In genomic region chr14:22549304-22549962, GRCh38 we compare ENCODE assay signal across 13 cellular contexts. TPM values are rescaled to one million over a fixed set of nuclear protein-coding genes. Genes with fewer than 3 reads are reported as not detected.
DNase-seq lines count a peak whose midpoint lies in the region; ATAC-seq and TF ChIP-seq lines count a peak whose summit lies in the region.
"Had no signal": no experiment of that assay in that cellular context is flagged by ENCODE, and none has a peak within 500 bp of the region (broad histone marks: within the 10 kb centered on the region; RNA-seq: fewer than 3 reads in every experiment).

No MANE protein-coding gene starts in this region.

- H3K79me2 ChIP-seq in trophoblast cell (ENCODE audit: control insufficient read depth, insufficient read depth, low read length, poor library complexity), result no peaks in the 10 kb centered on the region
- H3K79me2 ChIP-seq: parathyroid adenoma had no signal

- H3K4ac ChIP-seq in trophoblast cell (ENCODE audit: low read depth, low read length), result no peak overlapping the region

- H3K18ac ChIP-seq in trophoblast cell (ENCODE audit: low read length), result no peak overlapping the region

- H2BK5ac ChIP-seq in trophoblast cell (ENCODE audit: low read depth, low read length, poor library complexity), result no peak overlapping the region

- peak overlapping the region; percentile 45 for H2BK12ac ChIP-seq in trophoblast cell (ENCODE audit: low read length)

- ATAC-seq in activated naive CD8-positive, alpha-beta T cell treated with anti-CD3 and anti-CD28 coated beads, Interleukin-2, amount 50 U/mL, for 24 hours, result no peak
- ATAC-seq in mucosa of descending colon (no peak), HG03196 (IDR thresholded peaks at IDR 0.05; ENCODE audit: unreplicated experiment) (no peak)

- no peak overlapping the region for H3K4me2 ChIP-seq in trophoblast cell (ENCODE audit: low read length)

- H4K12ac ChIP-seq in trophoblast cell (ENCODE audit: low read depth, low read length), result no peak overlapping the region

- TF ChIP-seq CTCF in Caco-2 (IDR thresholded peaks at IDR 0.05; ENCODE audit: insufficient read depth in 1 of 2, low read depth in 1 of 2, low read length in 1 of 2, severe bottlenecking in 1 of 2, unreplicated experiment in 1 of 2), result no peak
- no peak for TF ChIP-seq CTCF in NB4 (IDR thresholded peaks at IDR 0.05; ENCODE audit: low read depth, low read length)
- no peak for TF ChIP-seq CTCF in mucosa of descending colon (IDR thresholded peaks at IDR 0.05)

- H4K91ac ChIP-seq in trophoblast cell (ENCODE audit: low read depth, low read length), result peak overlapping the region; percentile 15

- no peak overlapping the region for H3K4me3 Mint-ChIP-seq in Caco-2 (ENCODE audit: unreplicated experiment)
- peak overlapping the region; percentile 86 for H3K4me3 Mint-ChIP-seq in activated naive CD8-positive, alpha-beta T cell treated with anti-CD3 and anti-CD28 coated beads, Interleukin-2, amount 50 U/mL, for 24 hours
- H3K4me3 Mint-ChIP-seq: type B pancreatic cell had no signal

- H4K8ac ChIP-seq in trophoblast cell (ENCODE audit: low read depth, low read length), result no peak overlapping the region

- peak overlapping the region; percentile 94 for H3K27ac Mint-ChIP-seq in Caco-2 (ENCODE audit: unreplicated experiment)
- peak overlapping the region; percentile 96 for H3K27ac Mint-ChIP-seq in activated naive CD8-positive, alpha-beta T cell treated with anti-CD3 and anti-CD28 coated beads, Interleukin-2, amount 50 U/mL, for 24 hours
- H3K27ac Mint-ChIP-seq: type B pancreatic cell had no signal

- H3K36me3 Mint-ChIP-seq in Caco-2 (ENCODE audit: insufficient read depth, unreplicated experiment), result peaks cover 12% of the 10 kb centered on the region
- H3K36me3 Mint-ChIP-seq in activated naive CD8-positive, alpha-beta T cell treated with anti-CD3 and anti-CD28 coated beads, Interleukin-2, amount 50 U/mL, for 24 hours (ENCODE audit: low read depth), result peaks cover 87% of the 10 kb centered on the region

- intact Hi-C loops in Caco-2 (cut with micrococcal nuclease; ENCODE audit: unreplicated experiment) (no loop called here), mucosa of descending colon (cut with DNase I, micrococcal nuclease) (no loop called here)

- H3K9me3 ChIP-seq in Caco-2 (no peaks in the 10 kb centered on the region), trophoblast cell (ENCODE audit: insufficient read depth, low read depth, low read length) (no peaks in the 10 kb centered on the region), mucosa of descending colon (no peaks in the 10 kb centered on the region)

- H3K23ac ChIP-seq in trophoblast cell (ENCODE audit: low read length), result no peak overlapping the region

- H3K9ac ChIP-seq in trophoblast cell (ENCODE audit: low read length), result no peak overlapping the region
- H3K9ac ChIP-seq: parathyroid adenoma had no signal

- H3K9me3 Mint-ChIP-seq in Caco-2 (ENCODE audit: unreplicated experiment), result no peaks in the 10 kb centered on the region
- no peaks in the 10 kb centered on the region for H3K9me3 Mint-ChIP-seq in activated naive CD8-positive, alpha-beta T cell treated with anti-CD3 and anti-CD28 coated beads, Interleukin-2, amount 50 U/mL, for 24 hours
- H3K9me3 Mint-ChIP-seq: type B pancreatic cell had no signal

- H2AK5ac ChIP-seq in trophoblast cell (ENCODE audit: low read length), result no peak overlapping the region

- POLR2A ChIA-PET in Caco-2 (lab: Charles Lee), result no interaction called here

- BruUV-seq in Caco-2 (replicated peaks; lab: Mats Ljungman, UMichigan), result no TSS peak

- TF ChIP-seq POLR2A in NB4 (IDR thresholded peaks at IDR 0.05; ENCODE audit: extremely low read depth, insufficient read length), result no peak

- no peaks in the 10 kb centered on the region for H3K27me3 Mint-ChIP-seq in Caco-2 (ENCODE audit: insufficient read depth, unreplicated experiment)
- H3K27me3 Mint-ChIP-seq in activated naive CD8-positive, alpha-beta T cell treated with anti-CD3 and anti-CD28 coated beads, Interleukin-2, amount 50 U/mL, for 24 hours, result no peaks in the 10 kb centered on the region

- no peak for DNase-seq in Caco-2
- DNase-seq in NB4 (ENCODE audit: low read depth), result no peak
- DNase-seq in activated naive CD8-positive, alpha-beta T cell treated with anti-CD3 and anti-CD28 coated beads, Interleukin-2, amount 50 U/mL, for 24 hours, result no peak
- no peak for DNase-seq in trophoblast cell
- no peak for DNase-seq in mucosa of descending colon
- no peak for DNase-seq in T1000 (lab: John Stamatoyannopoulos, UW)
- DNase-seq: kidney glomerular epithelial cell, NCI-H1092 treated with DMSO at 0.1 percent for 48 hours, NCI-H526 treated with DMSO at 0.1 percent for 48 hours had no signal

- H3K36me3 ChIP-seq in Caco-2 (ENCODE audit: control insufficient read depth, insufficient read depth, low read length) (no peaks in the 10 kb centered on the region), trophoblast cell (ENCODE audit: control insufficient read depth in 1 of 2, insufficient read depth in 2 of 2, low read length in 2 of 2) (no peaks in the 10 kb centered on the region), mucosa of descending colon (ENCODE audit: low read depth) (no peaks in the 10 kb centered on the region)

- H2BK120ac ChIP-seq in trophoblast cell (ENCODE audit: insufficient read depth, low read length, poor library complexity), result no peak overlapping the region

- H3K4me3 ChIP-seq in Caco-2 (ENCODE audit: low read depth, low read length), result no peak overlapping the region
- peak overlapping the region; percentile 60 for H3K4me3 ChIP-seq in NB4 (ENCODE audit: low read depth, low read length)
- H3K4me3 ChIP-seq in trophoblast cell (ENCODE audit: low read depth, low read length), result no peak overlapping the region
- H3K4me3 ChIP-seq in mucosa of descending colon, result no peak overlapping the region
- H3K4me3 ChIP-seq: SK-N-MC had no signal

- H3K4me1 Mint-ChIP-seq in Caco-2 (ENCODE audit: low read depth, unreplicated experiment), result peaks cover 20% of the 10 kb centered on the region
- peaks cover 94% of the 10 kb centered on the region for H3K4me1 Mint-ChIP-seq in activated naive CD8-positive, alpha-beta T cell treated with anti-CD3 and anti-CD28 coated beads, Interleukin-2, amount 50 U/mL, for 24 hours

- H3K4me1 ChIP-seq in Caco-2 (peaks cover 33% of the 10 kb centered on the region), trophoblast cell (ENCODE audit: control insufficient read depth in 1 of 2, insufficient read depth in 2 of 2, low read length in 2 of 2) (peaks cover 15 to 17% of the 10 kb centered on the region in 2 experiments), mucosa of descending colon (ENCODE audit: low read depth) (peaks cover 5% of the 10 kb centered on the region)
- H3K4me1 ChIP-seq: parathyroid adenoma had no signal

- H2AFZ ChIP-seq in trophoblast cell (ENCODE audit: insufficient read depth, low read length, poor library complexity), result no peak overlapping the region
- H2AFZ ChIP-seq: parathyroid adenoma had no signal

- no CpG with 5 or more reads among the region's 7 CpGs for WGBS in trophoblast cell (ENCODE audit: extremely low coverage, insufficient coverage, insufficient read length)

- no peaks in the 10 kb centered on the region for H3K27me3 ChIP-seq in Caco-2 (replicated peaks; ENCODE audit: control insufficient read depth, insufficient read depth, low read length)
- H3K27me3 ChIP-seq in trophoblast cell (ENCODE audit: insufficient read depth, low read length), result no peaks in the 10 kb centered on the region

- H3K79me1 ChIP-seq in trophoblast cell (ENCODE audit: low read length), result no peaks in the 10 kb centered on the region

- CTCF ChIA-PET in Caco-2 (lab: Charles Lee), result no interaction called here

- no peak overlapping the region for H3K27ac ChIP-seq in trophoblast cell (ENCODE audit: low read depth, low read length)
- H3K27ac ChIP-seq: parathyroid adenoma, SK-N-MC had no signal

- no peak overlapping the region for H3K14ac ChIP-seq in trophoblast cell (ENCODE audit: low read length)

RNA-seq across cellular contexts. Expression of gene DAD1, which starts 39.6 kb away (rescaled TPM):
- total RNA-seq in Caco-2 (2022), result 151 and 160 TPM in 2 replicates
- 275 and 278 TPM in 2 replicates for polyA plus RNA-seq in trophoblast cell (2013)
- 100 to 1,000 TPM; 124 to 148 (median 140) TPM for total RNA-seq in mucosa of descending colon

RNA-seq across cellular contexts. Expression of gene ABHD4, which starts 48.7 kb away (rescaled TPM):
- total RNA-seq in Caco-2 (2022) (64.5 and 73.5 TPM in 2 replicates), mucosa of descending colon (10 to 100 TPM; 19.3 to 28.4 (median 26.3) TPM)
- 38.2 and 41.0 TPM in 2 replicates for polyA plus RNA-seq in trophoblast cell (2013)
